26 cellular contexts compared by ENCODE assay signal in genomic region chr5:126065061-126065460, GRCh38.
"Had no signal": no experiment of that assay in that cellular context is flagged by ENCODE, and none has a peak within 500 bp of the region (broad histone marks: within the 10 kb centered on the region; RNA-seq: fewer than 3 reads in every experiment).

No MANE protein-coding gene starts in this region.

- ATAC-seq: stimulated activated effector memory CD8-positive, alpha-beta T cell treated with anti-CD3 and anti-CD28 coated beads, Interleukin-12 subunit alpha, Interleukin-12 subunit beta, amount 100 ng/mL, for 72 hours; stimulated activated memory B cell treated with anti-CD40 and anti-IgM and Interleukin-4, amounts not matched to agents 10 μg/mL and 1 μg/mL and 100 μg/mL, for 72 hours; stimulated activated naive B cell treated with anti-CD40 and anti-IgM and Interleukin-4, amounts not matched to agents 10 μg/mL and 1 μg/mL and 100 μg/mL, for 72 hours; stimulated activated naive CD8-positive, alpha-beta T cell treated with anti-CD3 and anti-CD28 coated beads, Interleukin-15, amount 100 ng/mL, for 72 hours; stimulated activated naive CD8-positive, alpha-beta T cell treated with anti-CD3 and anti-CD28 coated beads, Interleukin-15, Interleukin-2, amounts not matched to agents 100 U/mL and 50 U/mL, for 24 hours; upper lobe of right lung had no signal

- H3K36me3 ChIP-seq: stomach, suprapubic skin, thoracic aorta, thyroid gland, tibial artery, tibial nerve, transverse colon, upper lobe of left lung, upper lobe of right lung, uterus, vagina had no signal

- H3K4me3 ChIP-seq: stomach, suprapubic skin, testis, thoracic aorta, thyroid gland, tibial artery, tibial nerve, transverse colon, upper lobe of left lung, upper lobe of right lung, uterus, vagina had no signal

- DNase-seq: stimulated activated CD4-positive, alpha-beta T cell treated with anti-CD3 and anti-CD28 coated beads, Interleukin-2, amount 100 ng/mL, for 48 hours; stimulated activated CD4-positive, alpha-beta T cell treated with anti-CD3 and anti-CD28 coated beads, Interleukin-4, amount 100 ng/mL, for 1 hour; stimulated activated CD4-positive, alpha-beta T cell treated with anti-CD3 and anti-CD28 coated beads, Interleukin-4, amount 100 ng/mL, for 24 hours; stimulated activated CD4-positive, alpha-beta T cell treated with anti-CD3 and anti-CD28 coated beads, Interleukin-4, amount 100 ng/mL, for 4 hours; stimulated activated CD8-positive, alpha-beta memory T cell treated with anti-CD3 and anti-CD28 coated beads, Interleukin-4, amount 100 ng/mL, for 48 hours; stimulated activated naive B cell treated with anti-CD40 and anti-IgM and Interleukin-4, amounts not matched to agents 10 μg/mL and 1 μg/mL and 100 μg/mL, for 72 hours; stimulated activated naive CD4-positive, alpha-beta T cell; stimulated activated naive CD4-positive, alpha-beta T cell treated with Interleukin-2 at 50 U/mL for 16 hours; stimulated activated naive CD8-positive, alpha-beta T cell treated with anti-CD3 and anti-CD28 coated beads, Interleukin-15, amount 100 ng/mL, for 72 hours; stimulated activated naive CD8-positive, alpha-beta T cell treated with anti-CD3 and anti-CD28 coated beads, Interleukin-15, Interleukin-2, amounts not matched to agents 100 U/mL and 50 U/mL, for 24 hours; stomach; substantia nigra; testis; thyroid gland; tibial artery; transverse colon; trophoblast cell; upper lobe of right lung; uterus had no signal

- H3K27me3 ChIP-seq: stomach, suprapubic skin, testis, thyroid gland, tibial artery, tibial nerve, transverse colon, upper lobe of left lung, upper lobe of right lung, uterus, vagina had no signal

- H3K27ac ChIP-seq: stomach, suprapubic skin, testis, thoracic aorta, thyroid gland, tibial artery, tibial nerve, transverse colon, upper lobe of left lung, upper lobe of right lung, uterus, vagina had no signal

- H3K9me3 ChIP-seq: stomach, suprapubic skin, testis, thoracic aorta, thyroid gland, tibial artery, transverse colon, upper lobe of left lung, upper lobe of right lung, uterus, vagina had no signal

- H3K4me1 ChIP-seq: stomach, suprapubic skin, testis, thyroid gland, tibial artery, tibial nerve, transverse colon, upper lobe of left lung, upper lobe of right lung, uterus, vagina had no signal
